In the genomic region with DNA sequence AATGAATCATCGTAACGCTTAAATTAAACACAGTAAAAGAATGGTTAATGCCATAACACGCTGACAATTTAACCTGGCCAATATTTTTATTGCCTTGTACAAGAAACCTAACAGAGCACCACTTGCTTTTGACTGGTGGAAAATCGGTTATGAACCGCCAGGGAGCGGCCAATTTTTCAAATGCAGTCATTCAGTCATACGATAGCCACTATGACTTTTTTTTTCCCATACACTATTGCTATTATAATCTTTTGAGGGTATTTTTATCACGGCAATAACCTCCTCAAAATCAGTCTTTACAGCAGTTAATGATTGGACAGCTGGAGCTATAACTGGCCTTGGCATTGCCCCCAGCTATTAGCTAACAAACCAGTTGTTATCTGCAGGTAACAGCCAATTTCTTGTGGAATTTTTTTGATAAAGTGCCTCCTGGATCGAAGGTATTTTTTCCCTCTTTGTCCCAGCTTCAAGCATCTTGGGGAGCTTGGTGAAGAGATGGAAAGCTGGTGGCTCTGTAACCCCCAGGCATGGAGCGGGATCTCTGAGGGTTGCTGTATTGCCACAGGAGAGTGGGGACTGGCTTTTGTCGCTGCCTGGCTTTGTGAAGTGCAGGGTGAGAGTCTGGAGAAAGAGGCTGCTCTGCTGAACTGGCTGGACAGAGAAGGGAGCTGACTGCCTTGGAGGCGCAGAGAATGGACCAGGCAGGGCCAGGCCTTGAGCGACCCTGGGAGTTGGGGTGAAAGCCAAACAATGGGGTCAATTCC, we compare ENCODE assay signal across 24 cellular contexts.
"Had no signal": no experiment of that assay in that cellular context is flagged by ENCODE, and none has a peak within 500 bp of the region (broad histone marks: within the 10 kb centered on the region; RNA-seq: fewer than 3 reads in every experiment).

No MANE protein-coding gene starts in this region.

- H3K9me3 ChIP-seq: psoas muscle, suprapubic skin had no signal

- H3K27ac ChIP-seq: dorsolateral prefrontal cortex, psoas muscle, skin epidermis, suprapubic skin had no signal

- H3K9me3 Mint-ChIP-seq: type B pancreatic cell had no signal

- ATAC-seq: left lobe of liver; naive thymus-derived CD4-positive, alpha-beta T cell; psoas muscle; right cardiac atrium; stimulated activated naive CD8-positive, alpha-beta T cell treated with anti-CD3 and anti-CD28 coated beads, Interleukin-15, amount 100 ng/mL, for 72 hours had no signal

- DNase-seq: cortex of kidney; dorsolateral prefrontal cortex; effector CD4-positive, alpha-beta T cell; hypothalamus; immature natural killer cell; mesenchymal stem cell; naive thymus-derived CD4-positive, alpha-beta T cell; nucleus accumbens; psoas muscle; right cardiac atrium; stimulated activated CD4-positive, alpha-beta T cell treated with anti-CD3 and anti-CD28 coated beads, Interleukin-12 subunit alpha, Interleukin-12 subunit beta, amount 100 ng/mL, for 4 hours; stimulated activated CD4-positive, alpha-beta T cell treated with anti-CD3 and anti-CD28 coated beads, Interleukin-1b, Interleukin-23, amount 100 ng/mL, for 48 hours; stimulated activated CD4-positive, alpha-beta T cell treated with anti-CD3 and anti-CD28 coated beads, Interleukin-4, amount 100 ng/mL, for 1 hour; stimulated activated CD8-positive, alpha-beta memory T cell treated with anti-CD3 and anti-CD28 coated beads, Interleukin-4, amount 100 ng/mL, for 48 hours; stimulated activated naive CD4-positive, alpha-beta T cell; stimulated activated naive CD8-positive, alpha-beta T cell treated with anti-CD3 and anti-CD28 coated beads, Interleukin-15, amount 100 ng/mL, for 72 hours had no signal

- H3K4me3 Mint-ChIP-seq: immature natural killer cell; mesothelial cell of epicardium; naive thymus-derived CD4-positive, alpha-beta T cell; nephron; stimulated activated naive CD8-positive, alpha-beta T cell treated with anti-CD3 and anti-CD28 coated beads, Interleukin-15, amount 100 ng/mL, for 72 hours; type B pancreatic cell had no signal

- FAIRE-seq: frontal cortex, keratinocyte had no signal

- H3K27ac Mint-ChIP-seq: immature natural killer cell; mesothelial cell of epicardium; nephron; stimulated activated naive CD8-positive, alpha-beta T cell treated with anti-CD3 and anti-CD28 coated beads, Interleukin-15, amount 100 ng/mL, for 72 hours; type B pancreatic cell had no signal

- H3K4me3 ChIP-seq: dorsolateral prefrontal cortex, psoas muscle, skin epidermis, suprapubic skin had no signal

- H3K36me3 ChIP-seq: suprapubic skin had no signal

- H3K36me3 Mint-ChIP-seq: immature natural killer cell, mesothelial cell of epicardium, type B pancreatic cell had no signal

- H3K4me1 ChIP-seq: psoas muscle, suprapubic skin had no signal

- H3K4me1 Mint-ChIP-seq: immature natural killer cell; mesothelial cell of epicardium; naive thymus-derived CD4-positive, alpha-beta T cell; nephron; stimulated activated naive CD8-positive, alpha-beta T cell treated with anti-CD3 and anti-CD28 coated beads, Interleukin-15, amount 100 ng/mL, for 72 hours had no signal
